In genomic region chr14:35046751-35047536, GRCh38 we compare ENCODE assay signal across 8 cellular contexts.
DNase-seq lines count a peak whose midpoint lies in the region; ATAC-seq and TF ChIP-seq lines count a peak whose summit lies in the region.

No MANE protein-coding gene starts in this region.

- no peaks in the 10 kb centered on the region for H3K9me3 Mint-ChIP-seq in stimulated activated naive CD8-positive, alpha-beta T cell treated with anti-CD3 and anti-CD28 coated beads, Interleukin-15, Interleukin-2, amounts not matched to agents 100 ng/mL and 50 ng/mL, for 24 hours

- peaks cover 18% of the 10 kb centered on the region for H3K4me1 ChIP-seq in OCI-LY1 (ENCODE audit: insufficient read depth, low read length, severe bottlenecking)

- peak; percentile 38 for DNase-seq in COR-L47 (lab: John Stamatoyannopoulos, UW)
- DNase-seq in brain microvascular endothelial cell: no peak
- peak; percentile 31 for DNase-seq in kidney glomerular epithelial cell (lab: John Stamatoyannopoulos, UW)
- DNase-seq in Ammon's horn (ENCODE audit: low spot score): no peak

- H3K4me3 ChIP-seq in OCI-LY1 (ENCODE audit: low read depth, low read length, poor library complexity, severe bottlenecking) (peak overlapping the region; percentile 73), brain microvascular endothelial cell (ENCODE audit: low read depth, low read length) (peak overlapping the region; percentile 92)

- H3K27me3 ChIP-seq in OCI-LY1 (ENCODE audit: insufficient read depth, low read length) (no peaks in the 10 kb centered on the region), brain microvascular endothelial cell (replicated peaks) (no peaks in the 10 kb centered on the region)

- H4K20me1 ChIP-seq in OCI-LY1 (ENCODE audit: insufficient read depth, low read length): no peaks in the 10 kb centered on the region

- H3K79me2 ChIP-seq in OCI-LY1 (ENCODE audit: insufficient read depth, low read length): no peaks in the 10 kb centered on the region

- H3F3A ChIP-seq in OCI-LY1 (ENCODE audit: insufficient read depth, low read length): no peaks in the 10 kb centered on the region

- peak; percentile 10 for ATAC-seq in GM19025 (IDR thresholded peaks at IDR 0.05; ENCODE audit: low read depth, unreplicated experiment)
- peak; percentile 26 for ATAC-seq in HG03280 (IDR thresholded peaks at IDR 0.05; ENCODE audit: unreplicated experiment)

- peaks cover 34% of the 10 kb centered on the region for H3K36me3 Mint-ChIP-seq in stimulated activated naive CD8-positive, alpha-beta T cell treated with anti-CD3 and anti-CD28 coated beads, Interleukin-15, Interleukin-2, amounts not matched to agents 100 ng/mL and 50 ng/mL, for 24 hours (ENCODE audit: low read depth)

- H3K27ac ChIP-seq in OCI-LY1 (ENCODE audit: low read depth, low read length, poor library complexity, severe bottlenecking) (peak overlapping the region; percentile 56), brain microvascular endothelial cell (peak overlapping the region; percentile 95)

- no peaks in the 10 kb centered on the region for H3K27me3 Mint-ChIP-seq in stimulated activated naive CD8-positive, alpha-beta T cell treated with anti-CD3 and anti-CD28 coated beads, Interleukin-15, Interleukin-2, amounts not matched to agents 100 ng/mL and 50 ng/mL, for 24 hours

- H3K4me2 ChIP-seq in OCI-LY1 (ENCODE audit: low read length): peak overlapping the region; percentile 85

- H3K9me3 ChIP-seq in OCI-LY1 (ENCODE audit: low read length): no peaks in the 10 kb centered on the region

- H3K4me3 Mint-ChIP-seq in stimulated activated naive CD8-positive, alpha-beta T cell treated with anti-CD3 and anti-CD28 coated beads, Interleukin-15, Interleukin-2, amounts not matched to agents 100 ng/mL and 50 ng/mL, for 24 hours: peak overlapping the region; percentile 93

- no peak overlapping the region for H2AFZ ChIP-seq in OCI-LY1 (ENCODE audit: low read length)

- H3K27ac Mint-ChIP-seq in stimulated activated naive CD8-positive, alpha-beta T cell treated with anti-CD3 and anti-CD28 coated beads, Interleukin-15, Interleukin-2, amounts not matched to agents 100 ng/mL and 50 ng/mL, for 24 hours: peak overlapping the region; percentile 92

- H3K36me3 ChIP-seq in OCI-LY1 (ENCODE audit: insufficient read depth, low read length) (no peaks in the 10 kb centered on the region), brain microvascular endothelial cell (replicated peaks) (no peaks in the 10 kb centered on the region)

- H3K9me2 ChIP-seq in OCI-LY1 (ENCODE audit: low read depth, low read length): no peaks in the 10 kb centered on the region

- TF ChIP-seq CTCF in OCI-LY1 (IDR thresholded peaks at IDR 0.05; ENCODE audit: low read length) (no peak), brain microvascular endothelial cell (IDR thresholded peaks at IDR 0.05; ENCODE audit: low read depth, low read length, missing control alignments) (no peak)

- H3K4me1 Mint-ChIP-seq in stimulated activated naive CD8-positive, alpha-beta T cell treated with anti-CD3 and anti-CD28 coated beads, Interleukin-15, Interleukin-2, amounts not matched to agents 100 ng/mL and 50 ng/mL, for 24 hours (ENCODE audit: low read depth): peaks cover 27% of the 10 kb centered on the region

- peak overlapping the region; percentile 75 for H3K9ac ChIP-seq in OCI-LY1 (ENCODE audit: low read length)

- in situ Hi-C loops in brain microvascular endothelial cell (cut with HindIII; ENCODE audit: low pct_ligation_motif_present, low sequenced_read_pairs): no loop called here

Comparison
In these comparisons a context has a peak if more than half of its experiments do, and no peak if none do; other contexts are left out.
1. DNase-seq: peak in COR-L47 (single experiment) and kidney glomerular epithelial cell (single experiment); none in brain microvascular endothelial cell (single experiment) and Ammon's horn (single experiment).